2 cellular contexts compared by ENCODE assay signal in genomic region chr1:15753776-15754175, GRCh38.
TF ChIP-seq lines count a peak whose summit lies in the region.

No MANE protein-coding gene starts in this region.

TF ChIP-seq in HEK293, 187 proteins besides CTCF, POLR2A, EP300 and RAD21:
- TF ChIP-seq ZFHX2 (tag by site-specific recombination; conservative IDR thresholded peaks at IDR 0.05), result 0 out of 2 replicates have a peak, but pooled peaks have one; percentile 16
- TF ChIP-seq, protein P1, sequence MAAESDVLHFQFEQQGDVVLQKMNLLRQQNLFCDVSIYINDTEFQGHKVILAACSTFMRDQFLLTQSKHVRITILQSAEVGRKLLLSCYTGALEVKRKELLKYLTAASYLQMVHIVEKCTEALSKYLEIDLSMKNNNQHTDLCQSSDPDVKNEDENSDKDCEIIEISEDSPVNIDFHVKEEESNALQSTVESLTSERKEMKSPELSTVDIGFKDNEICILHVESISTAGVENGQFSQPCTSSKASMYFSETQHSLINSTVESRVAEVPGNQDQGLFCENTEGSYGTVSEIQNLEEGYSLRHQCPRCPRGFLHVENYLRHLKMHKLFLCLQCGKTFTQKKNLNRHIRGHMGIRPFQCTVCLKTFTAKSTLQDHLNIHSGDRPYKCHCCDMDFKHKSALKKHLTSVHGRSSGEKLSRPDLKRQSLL (tag by site-specific recombination; IDR thresholded peaks at IDR 0.05), result no peak

TF ChIP-seq in HepG2, 621 proteins besides CTCF, POLR2A, EP300 and RAD21:
- TF ChIP-seq CHCHD3 (CRISPR knock-in tag; IDR thresholded peaks at IDR 0.05), result no peak
- TF ChIP-seq PRDM10 (CRISPR knock-in tag; IDR thresholded peaks at IDR 0.05; ENCODE audit: low read depth), result no peak
- TF ChIP-seq, protein P2, sequence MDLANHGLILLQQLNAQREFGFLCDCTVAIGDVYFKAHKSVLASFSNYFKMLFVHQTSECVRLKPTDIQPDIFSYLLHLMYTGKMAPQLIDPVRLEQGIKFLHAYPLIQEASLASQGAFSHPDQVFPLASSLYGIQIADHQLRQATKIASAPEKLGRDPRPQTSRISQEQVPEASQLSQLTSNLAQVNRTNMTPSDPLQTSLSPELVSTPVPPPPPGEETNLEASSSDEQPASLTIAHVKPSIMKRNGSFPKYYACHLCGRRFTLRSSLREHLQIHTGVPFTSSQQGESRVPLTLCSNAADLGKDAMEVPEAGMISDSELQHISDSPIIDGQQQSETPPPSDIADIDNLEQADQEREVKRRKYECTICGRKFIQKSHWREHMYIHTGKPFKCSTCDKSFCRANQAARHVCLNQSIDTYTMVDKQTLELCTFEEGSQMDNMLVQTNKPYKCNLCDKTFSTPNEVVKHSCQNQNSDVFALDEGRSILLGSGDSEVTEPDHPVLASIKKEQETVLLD (CRISPR knock-in tag; IDR thresholded peaks at IDR 0.05; ENCODE audit: low read depth), result no peak
- no peak for TF ChIP-seq RORA (CRISPR knock-in tag; IDR thresholded peaks at IDR 0.05)
- no peak for TF ChIP-seq NFE2 (CRISPR knock-in tag; IDR thresholded peaks at IDR 0.05)
- no peak for TF ChIP-seq CBX2 (IDR thresholded peaks at IDR 0.05; ENCODE audit: low read depth, low read length)
- TF ChIP-seq CBX2 (CRISPR knock-in tag; IDR thresholded peaks at IDR 0.05; ENCODE audit: low read depth), result no peak
- TF ChIP-seq, protein P3, sequence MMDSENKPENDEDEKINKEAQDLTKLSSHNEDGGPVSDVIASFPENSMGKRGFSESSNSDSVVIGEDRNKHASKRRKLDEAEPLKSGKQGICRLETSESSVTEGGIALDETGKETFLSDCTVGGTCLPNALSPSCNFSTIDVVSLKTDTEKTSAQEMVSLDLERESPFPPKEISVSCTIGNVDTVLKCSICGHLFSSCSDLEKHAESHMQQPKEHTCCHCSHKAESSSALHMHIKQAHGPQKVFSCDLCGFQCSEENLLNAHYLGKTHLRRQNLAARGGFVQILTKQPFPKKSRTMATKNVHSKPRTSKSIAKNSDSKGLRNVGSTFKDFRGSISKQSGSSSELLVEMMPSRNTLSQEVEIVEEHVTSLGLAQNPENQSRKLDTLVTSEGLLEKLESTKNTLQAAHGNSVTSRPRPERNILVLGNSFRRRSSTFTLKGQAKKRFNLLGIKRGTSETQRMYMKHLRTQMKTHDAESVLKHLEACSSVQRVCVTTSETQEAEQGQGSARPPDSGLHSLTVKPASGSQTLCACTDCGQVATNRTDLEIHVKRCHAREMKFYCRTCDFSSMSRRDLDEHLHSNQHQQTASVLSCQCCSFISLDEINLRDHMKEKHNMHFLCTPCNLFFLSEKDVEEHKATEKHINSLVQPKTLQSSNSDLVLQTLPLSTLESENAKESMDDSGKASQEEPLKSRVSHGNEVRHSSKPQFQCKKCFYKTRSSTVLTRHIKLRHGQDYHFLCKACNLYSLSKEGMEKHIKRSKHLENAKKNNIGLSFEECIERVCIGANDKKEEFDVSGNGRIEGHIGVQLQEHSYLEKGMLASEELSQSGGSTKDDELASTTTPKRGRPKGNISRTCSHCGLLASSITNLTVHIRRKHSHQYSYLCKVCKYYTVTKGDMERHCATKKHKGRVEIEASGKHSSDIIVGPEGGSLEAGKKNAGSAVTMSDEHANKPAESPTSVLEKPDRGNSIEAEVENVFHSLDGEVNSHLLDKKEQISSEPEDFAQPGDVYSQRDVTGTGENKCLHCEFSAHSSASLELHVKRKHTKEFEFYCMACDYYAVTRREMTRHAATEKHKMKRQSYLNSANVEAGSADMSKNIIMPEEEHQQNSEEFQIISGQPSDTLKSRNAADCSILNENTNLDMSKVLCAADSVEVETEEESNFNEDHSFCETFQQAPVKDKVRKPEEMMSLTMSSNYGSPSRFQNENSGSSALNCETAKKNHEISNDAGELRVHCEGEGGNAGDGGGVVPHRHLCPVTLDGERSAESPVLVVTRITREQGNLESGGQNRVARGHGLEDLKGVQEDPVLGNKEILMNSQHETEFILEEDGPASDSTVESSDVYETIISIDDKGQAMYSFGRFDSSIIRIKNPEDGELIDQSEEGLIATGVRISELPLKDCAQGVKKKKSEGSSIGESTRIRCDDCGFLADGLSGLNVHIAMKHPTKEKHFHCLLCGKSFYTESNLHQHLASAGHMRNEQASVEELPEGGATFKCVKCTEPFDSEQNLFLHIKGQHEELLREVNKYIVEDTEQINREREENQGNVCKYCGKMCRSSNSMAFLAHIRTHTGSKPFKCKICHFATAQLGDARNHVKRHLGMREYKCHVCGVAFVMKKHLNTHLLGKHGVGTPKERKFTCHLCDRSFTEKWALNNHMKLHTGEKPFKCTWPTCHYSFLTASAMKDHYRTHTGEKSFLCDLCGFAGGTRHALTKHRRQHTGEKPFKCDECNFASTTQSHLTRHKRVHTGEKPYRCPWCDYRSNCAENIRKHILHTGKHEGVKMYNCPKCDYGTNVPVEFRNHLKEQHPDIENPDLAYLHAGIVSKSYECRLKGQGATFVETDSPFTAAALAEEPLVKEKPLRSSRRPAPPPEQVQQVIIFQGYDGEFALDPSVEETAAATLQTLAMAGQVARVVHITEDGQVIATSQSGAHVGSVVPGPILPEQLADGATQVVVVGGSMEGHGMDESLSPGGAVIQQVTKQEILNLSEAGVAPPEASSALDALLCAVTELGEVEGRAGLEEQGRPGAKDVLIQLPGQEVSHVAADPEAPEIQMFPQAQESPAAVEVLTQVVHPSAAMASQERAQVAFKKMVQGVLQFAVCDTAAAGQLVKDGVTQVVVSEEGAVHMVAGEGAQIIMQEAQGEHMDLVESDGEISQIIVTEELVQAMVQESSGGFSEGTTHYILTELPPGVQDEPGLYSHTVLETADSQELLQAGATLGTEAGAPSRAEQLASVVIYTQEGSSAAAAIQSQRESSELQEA (CRISPR knock-in tag; IDR thresholded peaks at IDR 0.05; ENCODE audit: not compliant biosample characterization), result no peak
- TF ChIP-seq PAX8 (CRISPR knock-in tag; IDR thresholded peaks at IDR 0.05; ENCODE audit: borderline replicate concordance), result no peak
- TF ChIP-seq ZNF790 (CRISPR knock-in tag; IDR thresholded peaks at IDR 0.05; ENCODE audit: borderline replicate concordance), result no peak
- TF ChIP-seq NFKB2 (CRISPR knock-in tag; IDR thresholded peaks at IDR 0.05; ENCODE audit: borderline replicate concordance), result no peak
- TF ChIP-seq NR2F2 (IDR thresholded peaks at IDR 0.05; ENCODE audit: borderline replicate concordance, low read depth), result no peak
- no peak for TF ChIP-seq ZKSCAN1 (IDR thresholded peaks at IDR 0.05; ENCODE audit: low read length)
- TF ChIP-seq SIN3B (IDR thresholded peaks at IDR 0.05; ENCODE audit: low read length), result no peak
- no peak for TF ChIP-seq RARG (CRISPR knock-in tag; IDR thresholded peaks at IDR 0.05; ENCODE audit: low read depth)
- TF ChIP-seq, protein P4, sequence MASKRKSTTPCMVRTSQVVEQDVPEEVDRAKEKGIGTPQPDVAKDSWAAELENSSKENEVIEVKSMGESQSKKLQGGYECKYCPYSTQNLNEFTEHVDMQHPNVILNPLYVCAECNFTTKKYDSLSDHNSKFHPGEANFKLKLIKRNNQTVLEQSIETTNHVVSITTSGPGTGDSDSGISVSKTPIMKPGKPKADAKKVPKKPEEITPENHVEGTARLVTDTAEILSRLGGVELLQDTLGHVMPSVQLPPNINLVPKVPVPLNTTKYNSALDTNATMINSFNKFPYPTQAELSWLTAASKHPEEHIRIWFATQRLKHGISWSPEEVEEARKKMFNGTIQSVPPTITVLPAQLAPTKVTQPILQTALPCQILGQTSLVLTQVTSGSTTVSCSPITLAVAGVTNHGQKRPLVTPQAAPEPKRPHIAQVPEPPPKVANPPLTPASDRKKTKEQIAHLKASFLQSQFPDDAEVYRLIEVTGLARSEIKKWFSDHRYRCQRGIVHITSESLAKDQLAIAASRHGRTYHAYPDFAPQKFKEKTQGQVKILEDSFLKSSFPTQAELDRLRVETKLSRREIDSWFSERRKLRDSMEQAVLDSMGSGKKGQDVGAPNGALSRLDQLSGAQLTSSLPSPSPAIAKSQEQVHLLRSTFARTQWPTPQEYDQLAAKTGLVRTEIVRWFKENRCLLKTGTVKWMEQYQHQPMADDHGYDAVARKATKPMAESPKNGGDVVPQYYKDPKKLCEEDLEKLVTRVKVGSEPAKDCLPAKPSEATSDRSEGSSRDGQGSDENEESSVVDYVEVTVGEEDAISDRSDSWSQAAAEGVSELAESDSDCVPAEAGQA (IDR thresholded peaks at IDR 0.05; ENCODE audit: low read depth), result no peak
- TF ChIP-seq, protein P4 (CRISPR knock-in tag; IDR thresholded peaks at IDR 0.05; ENCODE audit: borderline replicate concordance), result no peak
- no peak for TF ChIP-seq ZNF567 (CRISPR knock-in tag; IDR thresholded peaks at IDR 0.05; ENCODE audit: borderline replicate concordance)
- no peak for TF ChIP-seq ZBTB25 (CRISPR knock-in tag; IDR thresholded peaks at IDR 0.05)
- TF ChIP-seq, protein P5, sequence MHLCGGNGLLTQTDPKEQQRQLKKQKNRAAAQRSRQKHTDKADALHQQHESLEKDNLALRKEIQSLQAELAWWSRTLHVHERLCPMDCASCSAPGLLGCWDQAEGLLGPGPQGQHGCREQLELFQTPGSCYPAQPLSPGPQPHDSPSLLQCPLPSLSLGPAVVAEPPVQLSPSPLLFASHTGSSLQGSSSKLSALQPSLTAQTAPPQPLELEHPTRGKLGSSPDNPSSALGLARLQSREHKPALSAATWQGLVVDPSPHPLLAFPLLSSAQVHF (CRISPR knock-in tag; IDR thresholded peaks at IDR 0.05), result no peak
